In genomic region chr6:50889912-50890311, GRCh38 we compare ENCODE assay signal across 20 cellular contexts.
"Had no signal": no experiment of that assay in that cellular context is flagged by ENCODE, and none has a peak within 500 bp of the region (broad histone marks: within the 10 kb centered on the region; RNA-seq: fewer than 3 reads in every experiment).

No MANE protein-coding gene starts in this region.

- DNase-seq: KBM-7, NCI-H1092 treated with DMSO at 0.1 percent for 48 hours, NCI-H1436, NCI-H187, NCI-H2029 treated with DMSO at 0.1 percent for 48 hours, NCI-H2171 treated with DMSO at 0.1 percent for 48 hours, NCI-H345, NCI-H446 treated with DMSO at 0.1 percent for 48 hours, NCI-H524, NCI-H526 treated with DMSO at 0.1 percent for 48 hours, NCI-H774, Right ventricle myocardium superior, RPMI8226, SIG-M5, SW 1271, T-cell had no signal

- H3K36me3 Mint-ChIP-seq: IgD-negative memory B cell, T-cell had no signal

- H3K27ac Mint-ChIP-seq: IgD-negative memory B cell, T-cell had no signal

- H3K27me3 Mint-ChIP-seq: IgD-negative memory B cell had no signal

- H3K27ac ChIP-seq: HL-60 had no signal

- ATAC-seq: T-cell had no signal

- H3K4me3 Mint-ChIP-seq: IgD-negative memory B cell, T-cell had no signal

- H3K4me1 Mint-ChIP-seq: IgD-negative memory B cell, T-cell had no signal

- FAIRE-seq: HTR-8/SVneo, RCC 7860 had no signal
